16 cellular contexts compared by ENCODE assay signal in genomic region chr16:66846266-66846665, GRCh38. TPM values are rescaled to one million over a fixed set of nuclear protein-coding genes. Genes with fewer than 3 reads are reported as not detected.
DNase-seq lines count a peak whose midpoint lies in the region; TF ChIP-seq lines count a peak whose summit lies in the region.
"Had no signal": no experiment of that assay in that cellular context is flagged by ENCODE, and none has a peak within 500 bp of the region (broad histone marks: within the 10 kb centered on the region; RNA-seq: fewer than 3 reads in every experiment).

No MANE protein-coding gene starts in this region.

- no peak overlapping the region for H3K4ac ChIP-seq in mesendoderm (ENCODE audit: low read depth, low read length)

- H4K8ac ChIP-seq in mesendoderm (ENCODE audit: low read depth, low read length): no peak overlapping the region

- no peak overlapping the region for H3K4me2 ChIP-seq in mesendoderm (ENCODE audit: low read length)

- H3K23ac ChIP-seq in mesendoderm (ENCODE audit: low read length): no peak overlapping the region

- peaks cover 4% of the 10 kb centered on the region for H3K9me3 Mint-ChIP-seq in glutamatergic neuron (ENCODE audit: unreplicated experiment)
- H3K9me3 Mint-ChIP-seq: CD4-positive, alpha-beta memory T cell; H9; IgD-negative memory B cell had no signal

- no peaks in the 10 kb centered on the region for H3K4me1 ChIP-seq in mesendoderm (ENCODE audit: control insufficient read depth, low read depth, low read length)

- peak overlapping the region; percentile 62 for H3K27ac Mint-ChIP-seq in glutamatergic neuron (ENCODE audit: unreplicated experiment)
- H3K27ac Mint-ChIP-seq: CD4-positive, alpha-beta memory T cell; H9; IgD-negative memory B cell had no signal

- H2AK5ac ChIP-seq in mesendoderm (ENCODE audit: low read length): no peak overlapping the region

- no peaks in the 10 kb centered on the region for H3K79me2 ChIP-seq in mesendoderm (ENCODE audit: control insufficient read depth, insufficient read depth, low read length)

- peaks cover 16% of the 10 kb centered on the region for H3K27me3 Mint-ChIP-seq in glutamatergic neuron (ENCODE audit: unreplicated experiment)

- no peak overlapping the region for H2BK5ac ChIP-seq in mesendoderm (ENCODE audit: low read length)

- no peaks in the 10 kb centered on the region for H3K36me3 ChIP-seq in mesendoderm (ENCODE audit: control insufficient read depth, insufficient read depth, low read length)

- no peaks in the 10 kb centered on the region for H3K36me3 Mint-ChIP-seq in glutamatergic neuron (ENCODE audit: unreplicated experiment)
- H3K36me3 Mint-ChIP-seq: CD4-positive, alpha-beta memory T cell; IgD-negative memory B cell had no signal

- H3K18ac ChIP-seq in mesendoderm (ENCODE audit: low read length): no peak overlapping the region

- WGBS in mesendoderm (ENCODE audit: extremely low coverage, insufficient coverage, low lambda C conversion rate): no CpG with 5 or more reads among the region's 1 CpG

- TF ChIP-seq CTCF in glutamatergic neuron (IDR thresholded peaks at IDR 0.05; ENCODE audit: partially characterized antibody, unreplicated experiment): no peak

- H3K4me3 Mint-ChIP-seq in glutamatergic neuron (ENCODE audit: unreplicated experiment): peak overlapping the region; percentile 17

- no peak overlapping the region for H2BK120ac ChIP-seq in mesendoderm (ENCODE audit: low read depth, low read length)

- H3K56ac ChIP-seq in mesendoderm (ENCODE audit: low read length): no peak overlapping the region

- H3K4me1 Mint-ChIP-seq in glutamatergic neuron (ENCODE audit: low read depth, unreplicated experiment): peaks cover 14% of the 10 kb centered on the region

- peaks cover 23% of the 10 kb centered on the region for H3K27me3 ChIP-seq in mesendoderm (ENCODE audit: insufficient read depth, low read length, poor library complexity)

- DNase-seq in activated effector memory CD4-positive, alpha-beta T cell treated with anti-CD3 and anti-CD28 coated beads, Interleukin-2, amount 50 U/mL, for 16 hours: peak; percentile 21
- DNase-seq in activated effector memory CD4-positive, alpha-beta T cell treated with Interleukin-2 at 50 U/mL for 16 hours: no peak
- peak; percentile 40 for DNase-seq in NAMALWA (ENCODE audit: low spot score)
- DNase-seq in glutamatergic neuron: no peak
- no peak for DNase-seq in mesendoderm
- no peak for DNase-seq in DMS153 treated with DMSO at 0.1 percent for 48 hours (lab: John Stamatoyannopoulos, UW; ENCODE audit: unreplicated experiment)
- no peak for DNase-seq in nucleus accumbens (lab: John Stamatoyannopoulos, UW)
- DNase-seq: CD4-positive, alpha-beta memory T cell; DND-41; GDM1; H9; NCI-H2081 treated with DMSO at 0.1 percent for 48 hours had no signal

- no peaks in the 10 kb centered on the region for H3K79me1 ChIP-seq in mesendoderm (ENCODE audit: low read length)

- no peak overlapping the region for H3K4me3 ChIP-seq in mesendoderm (ENCODE audit: low read length)

- H4K5ac ChIP-seq in mesendoderm (ENCODE audit: low read length): no peak overlapping the region

- no peak overlapping the region for H3K27ac ChIP-seq in mesendoderm (ENCODE audit: low read depth, low read length)

- no peak overlapping the region for H2BK15ac ChIP-seq in mesendoderm (replicated peaks; ENCODE audit: low read depth)

- H3K9ac ChIP-seq in mesendoderm (ENCODE audit: low read length): no peak overlapping the region

RNA-seq across cellular contexts. Expression of gene CA7, which starts 2.1 kb away (rescaled TPM):
- total RNA-seq in glutamatergic neuron (ENCODE audit: unreplicated experiment): 0.64 TPM
- polyA plus RNA-seq in mesendoderm (2013, experiment 1 of 2): 0.32 TPM
- polyA plus RNA-seq in mesendoderm (2013, experiment 2 of 2): 0.18 TPM
- total RNA-seq: A673; CD4-positive, alpha-beta memory T cell; HT-29; RPMI7951 had no signal
- polyA plus RNA-seq: CD4-positive, alpha-beta memory T cell; IgD-negative memory B cell had no signal

RNA-seq across cellular contexts. Expression of gene NAE1, which starts 15.5 kb away (rescaled TPM):
- 125 TPM for total RNA-seq in glutamatergic neuron (ENCODE audit: unreplicated experiment)
- polyA plus RNA-seq in mesendoderm (2013, experiment 1 of 2): 269 TPM
- polyA plus RNA-seq in mesendoderm (2013, experiment 2 of 2): 258 TPM

RNA-seq across cellular contexts. Expression of gene PDP2, which starts 34.0 kb away (rescaled TPM):
- total RNA-seq in glutamatergic neuron (ENCODE audit: unreplicated experiment): 18.3 TPM
- polyA plus RNA-seq in mesendoderm (2013, experiment 1 of 2): 5.9 TPM
- 6.1 TPM for polyA plus RNA-seq in mesendoderm (2013, experiment 2 of 2)

RNA-seq across cellular contexts. Expression of gene TERB1, which starts 44.9 kb away (rescaled TPM):
- 0.39 TPM for total RNA-seq in glutamatergic neuron (ENCODE audit: unreplicated experiment)
- polyA plus RNA-seq in mesendoderm (2013, experiment 1 of 2): not detected
- not detected for polyA plus RNA-seq in mesendoderm (2013, experiment 2 of 2)
- total RNA-seq: A673, H9, HT-29, RPMI7951 had no signal
- polyA plus RNA-seq: CD4-positive, alpha-beta memory T cell; IgD-negative memory B cell had no signal

Comparison
In these comparisons a context has a peak if more than half of its experiments do, and no peak if none do; other contexts are left out.
1. DNase-seq: peak in activated effector memory CD4-positive, alpha-beta T cell treated with anti-CD3 and anti-CD28 coated beads, Interleukin-2, amount 50 U/mL, for 16 hours (single experiment) and NAMALWA (single experiment); none in activated effector memory CD4-positive, alpha-beta T cell treated with Interleukin-2 at 50 U/mL for 16 hours (single experiment), glutamatergic neuron (single experiment), mesendoderm (single experiment), DMS153 treated with DMSO at 0.1 percent for 48 hours (single experiment) and nucleus accumbens (0 of 56).